ENCODE assay signal across 8 cellular contexts in the genomic region with DNA sequence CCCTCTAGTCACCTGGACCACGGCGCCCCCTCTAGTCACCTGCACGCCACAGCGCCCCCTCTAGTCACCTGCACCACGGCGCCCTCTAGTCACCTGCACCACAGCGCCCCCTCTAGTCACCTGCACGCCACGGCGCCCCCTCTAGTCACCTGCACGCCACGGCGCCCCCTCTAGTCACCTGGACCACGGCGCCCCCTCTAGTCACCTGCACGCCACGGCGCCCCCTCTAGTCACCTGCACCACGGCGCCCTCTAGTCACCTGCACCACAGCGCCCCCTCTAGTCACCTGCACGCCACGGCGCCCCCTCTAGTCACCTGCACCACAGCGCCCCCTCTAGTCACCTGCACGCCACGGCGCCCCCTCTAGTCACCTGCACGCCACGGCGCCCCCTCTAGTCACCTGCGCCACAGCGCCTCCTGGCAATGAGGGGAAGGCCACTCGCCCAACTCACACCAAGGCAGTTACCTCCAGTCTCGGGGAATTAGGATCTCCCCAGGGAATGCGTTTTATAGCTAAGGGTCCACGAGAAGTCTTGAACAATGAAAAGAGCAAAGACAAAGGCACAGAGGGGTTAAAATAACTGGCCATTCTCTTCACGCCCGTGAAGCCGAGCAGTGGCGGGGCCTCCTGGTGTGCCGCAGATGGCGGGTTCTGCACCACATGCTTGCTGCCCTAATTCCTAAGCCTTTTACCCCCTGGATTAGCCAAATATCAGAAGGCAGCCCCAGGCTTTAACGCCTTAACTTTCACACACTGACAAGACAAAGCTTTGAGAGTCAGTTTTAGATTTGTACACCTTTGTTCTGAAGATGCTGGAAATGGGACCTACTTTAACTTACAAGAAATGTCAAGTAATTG. TPM values are rescaled to one million over a fixed set of nuclear protein-coding genes. Genes with fewer than 3 reads are reported as not detected.
DNase-seq lines count a peak whose midpoint lies in the region; ATAC-seq, FAIRE-seq and TF ChIP-seq lines count a peak whose summit lies in the region.
"Not testable (repeated sequence)": the region's sequence is repeated elsewhere in the genome, so short reads cannot be mapped to it uniquely, and the experiment has no call there.

No MANE protein-coding gene starts in this region.

- not testable (repeated sequence) for FAIRE-seq in A549 (lab: Jason Lieb, UNC); H1 (lab: Jason Lieb, UNC)

- not testable (repeated sequence) for H2BK120ac ChIP-seq in H1 (replicated peaks; ENCODE audit: low read depth, low read length)

- peaks cover 34% of the 10 kb centered on the region for H3F3A ChIP-seq in neural progenitor cell (ENCODE audit: low read depth)

- not testable (repeated sequence) for H3K4me3 Mint-ChIP-seq in activated CD4-positive, alpha-beta T cell treated with anti-CD3 and anti-CD28 coated beads for 36 hours; activated naive CD4-positive, alpha-beta T cell treated with anti-CD3 and anti-CD28 coated beads, Interleukin-2, amount 10 ng/mL, durations not matched to agents 7 days and 5 days; neural progenitor cell

- not testable (repeated sequence) for H3K18ac ChIP-seq in H1 (ENCODE audit: extremely low read depth, low read length)

- H3K4me2 ChIP-seq in A549; OCI-LY3 (ENCODE audit: low read length); H1 (ENCODE audit: insufficient read depth in 1 of 2, low read depth in 2 of 2, low read length in 2 of 2); neural progenitor cell: not testable (repeated sequence)

- H3K56ac ChIP-seq in H1 (replicated peaks; ENCODE audit: insufficient read length, low read depth, low read length) = not testable (repeated sequence)

- not testable (repeated sequence) for TF ChIP-seq POLR2A in A549 (IDR thresholded peaks at IDR 0.05; ENCODE audit: low read length); H1 (IDR thresholded peaks at IDR 0.05; ENCODE audit: control extremely low read depth in 1 of 2, low read depth in 2 of 2, low read length in 2 of 2)

- WGBS in A549 (ENCODE audit: missing lambda C conversion rate) = 98% methylated on average over 13 of the region's 44 CpGs
- 95% methylated on average over 16 of the region's 44 CpGs; no CpG with 5 or more reads in 1 of the 2 experiments for whole genome bisulfite sequencing in H1 (ENCODE audit: extremely low coverage in 1 of 2, insufficient coverage in 1 of 2, insufficient read length in 1 of 2, insufficient replicate concordance in 2 of 2, low coverage in 1 of 2, low lambda C conversion rate in 2 of 2, missing lambda C conversion rate in 1 of 2), 2 experiments

- not testable (repeated sequence) for H3K23me2 ChIP-seq in H1 (ENCODE audit: low read depth, low read length)

- not testable (repeated sequence) for DNase-seq in A549 (ENCODE audit: low read depth in 1 of 2, low spot score in 1 of 2); GM06990 (ENCODE audit: extremely low read depth, insufficient read length); HFF-Myc (ENCODE audit: extremely low read depth, low read depth); activated CD4-positive, alpha-beta T cell treated with anti-CD3 and anti-CD28 coated beads for 36 hours; activated naive CD4-positive, alpha-beta T cell treated with anti-CD3 and anti-CD28 coated beads, Interleukin-2, amount 10 ng/mL, durations not matched to agents 7 days and 5 days; H1 (ENCODE audit: low read depth in 1 of 2, low spot score in 2 of 2); neural progenitor cell (ENCODE audit: low spot score)

- not testable (repeated sequence) for H3K27ac ChIP-seq in A549; OCI-LY3 (ENCODE audit: low read length); H1 (ENCODE audit: low read depth, low read length); neural progenitor cell

- not testable (repeated sequence) for H2BK20ac ChIP-seq in H1 (ENCODE audit: low read length)

- not testable (repeated sequence) for TF ChIP-seq RAD21 in A549 (conservative IDR thresholded peaks at IDR 0.05 in 1 of 2, IDR thresholded peaks at IDR 0.05 in 1 of 2); H1 (IDR thresholded peaks at IDR 0.05 in 1 of 2, conservative IDR thresholded peaks at IDR 0.05 in 1 of 2; ENCODE audit: low read depth in 2 of 2, low read length in 2 of 2)

- not testable (repeated sequence) for H2BK12ac ChIP-seq in H1 (ENCODE audit: low read depth, low read length)

- not testable (repeated sequence) for H3K4me1 ChIP-seq in A549; H1 (replicated peaks in 1 of 4; ENCODE audit: control insufficient read depth in 3 of 4, insufficient read depth in 4 of 4, low read length in 3 of 4); neural progenitor cell
- H3K4me1 ChIP-seq in OCI-LY3 (ENCODE audit: low read length) = peaks cover 24% of the 10 kb centered on the region

- not testable (repeated sequence) for H4K8ac ChIP-seq in H1 (ENCODE audit: extremely low read depth, insufficient read depth, low read length)

- not testable (repeated sequence) for H2BK15ac ChIP-seq in H1 (ENCODE audit: low read length)

- not testable (repeated sequence) for H3K23ac ChIP-seq in H1 (ENCODE audit: insufficient read length)

- not testable (repeated sequence) for H2BK5ac ChIP-seq in H1 (ENCODE audit: low read depth, low read length)

- H3K36me3 ChIP-seq in GM06990 (ENCODE audit: control insufficient read depth, insufficient read depth, low read length) (peaks cover 31% of the 10 kb centered on the region), OCI-LY3 (replicated peaks; ENCODE audit: low read depth, low read length) (peaks cover 46% of the 10 kb centered on the region), H1 (ENCODE audit: control insufficient read depth in 2 of 4, insufficient read depth in 4 of 4, low read length in 3 of 4) (peaks cover 45 to 80% (median 62%) of the 10 kb centered on the region in 4 experiments), neural progenitor cell (peaks cover 14% of the 10 kb centered on the region)

- H4K5ac ChIP-seq in H1 (ENCODE audit: insufficient read length, low read depth, low read length) = not testable (repeated sequence)

- H4K91ac ChIP-seq in H1 (replicated peaks; ENCODE audit: insufficient read length, low read length) = not testable (repeated sequence)

- not testable (repeated sequence) for H3K14ac ChIP-seq in H1 (ENCODE audit: insufficient read length)

- H3K4me1 Mint-ChIP-seq in activated CD4-positive, alpha-beta T cell treated with anti-CD3 and anti-CD28 coated beads for 36 hours = peaks cover 76% of the 10 kb centered on the region
- H3K4me1 Mint-ChIP-seq in activated naive CD4-positive, alpha-beta T cell treated with anti-CD3 and anti-CD28 coated beads, Interleukin-2, amount 10 ng/mL, durations not matched to agents 7 days and 5 days = peaks cover 55% of the 10 kb centered on the region
- H3K4me1 Mint-ChIP-seq in neural progenitor cell = not testable (repeated sequence)

- peak; percentile 42; the same call in 2 of the 3 replicates for TF ChIP-seq CTCF in A549 (IDR thresholded peaks at IDR 0.05)
- peak; percentile 43 for TF ChIP-seq CTCF in GM06990 (IDR thresholded peaks at IDR 0.05; ENCODE audit: insufficient read depth, low read length, poor library complexity, severe bottlenecking)
- TF ChIP-seq CTCF in HFF-Myc (IDR thresholded peaks at IDR 0.05; ENCODE audit: low read depth, low read length, missing control alignments) = peak; percentile 17
- peak; percentile 70 for TF ChIP-seq CTCF in OCI-LY3 (IDR thresholded peaks at IDR 0.05; ENCODE audit: low read depth, low read length)
- peak in 2 of 3 experiments; percentile 40 to 71; a peak in 3 of 4 replicates for TF ChIP-seq CTCF in H1 (IDR thresholded peaks at IDR 0.05; ENCODE audit: control extremely low read depth in 1 of 3, insufficient read depth in 1 of 3, low read depth in 1 of 3, low read length in 3 of 3)
- peak; percentile 32 for TF ChIP-seq CTCF in neural progenitor cell (IDR thresholded peaks at IDR 0.05)

- CTCF ChIA-PET in A549 (lab: Yijun Ruan, JAX) = interaction anchor here (0.7 to 3.3 kb wide), 6 partner anchors 9 to 104 kb away, joined by 3 to 11 read pairs (median 4); no protein-coding TSS in a partner anchor
- CTCF ChIA-PET in activated CD4-positive, alpha-beta T cell treated with anti-CD3 and anti-CD28 coated beads for 36 hours (lab: Charles Lee) = interaction anchor here (0.6 to 1.7 kb wide), 14 partner anchors 9 to 543 kb away, joined by 3 to 22 read pairs (median 3); no protein-coding TSS in a partner anchor
- CTCF ChIA-PET in activated naive CD4-positive, alpha-beta T cell treated with anti-CD3 and anti-CD28 coated beads, Interleukin-2, amount 10 ng/mL, durations not matched to agents 7 days and 5 days (lab: Charles Lee) = interaction anchor here (0.9 to 1.5 kb wide), 6 partner anchors 9 to 188 kb away, joined by 3 to 6 read pairs (median 4); no protein-coding TSS in a partner anchor
- CTCF ChIA-PET in H1 (lab: Charles Lee; ENCODE audit: partially characterized antibody) = interaction anchor here (0.6 to 2.2 kb wide), 16 partner anchors 11 to 269 kb away, joined by 3 to 11 read pairs (median 4); no protein-coding TSS in a partner anchor

- H3K4me3 ChIP-seq in A549; GM06990 (replicated peaks; ENCODE audit: low read depth, low read length); HFF-Myc (replicated peaks; ENCODE audit: low read depth, low read length); OCI-LY3 (ENCODE audit: low read length); neural progenitor cell: not testable (repeated sequence)
- peak overlapping the region in 1 of 4 experiments; percentile 19; a peak in 2 of 8 replicates for H3K4me3 ChIP-seq in H1 (ENCODE audit: extremely low read depth in 1 of 4, insufficient read depth in 2 of 4, low read depth in 3 of 4, low read length in 4 of 4)

- H3K9me3 ChIP-seq in A549; OCI-LY3 (ENCODE audit: insufficient read depth, low read length); neural progenitor cell (ENCODE audit: low read depth): not testable (repeated sequence)
- peaks cover 14 to 15% of the 10 kb centered on the region in 2 experiments for H3K9me3 ChIP-seq in H1 (ENCODE audit: insufficient read depth in 2 of 2, low read depth in 1 of 2, low read length in 1 of 2)

- not testable (repeated sequence) for H2AK5ac ChIP-seq in H1 (ENCODE audit: low read depth, low read length)

- H3K36me3 Mint-ChIP-seq in activated CD4-positive, alpha-beta T cell treated with anti-CD3 and anti-CD28 coated beads for 36 hours (ENCODE audit: low read depth) = peaks cover 83% of the 10 kb centered on the region
- peaks cover 61% of the 10 kb centered on the region for H3K36me3 Mint-ChIP-seq in activated naive CD4-positive, alpha-beta T cell treated with anti-CD3 and anti-CD28 coated beads, Interleukin-2, amount 10 ng/mL, durations not matched to agents 7 days and 5 days
- H3K36me3 Mint-ChIP-seq in neural progenitor cell = peaks cover 48% of the 10 kb centered on the region

- intact Hi-C loops in activated CD4-positive, alpha-beta T cell treated with anti-CD3 and anti-CD28 coated beads for 36 hours (cut with DNase I, micrococcal nuclease) = loop anchor here in 1 of 2 experiments (2.0 kb wide), 1 partner anchor 543 kb away; no protein-coding TSS in a partner anchor

- not testable (repeated sequence) for H2AFZ ChIP-seq in OCI-LY3 (ENCODE audit: low read depth, low read length); H1 (ENCODE audit: low read length); neural progenitor cell (replicated peaks)

- not testable (repeated sequence) for H3K4ac ChIP-seq in H1 (replicated peaks; ENCODE audit: insufficient read length, low read depth, low read length)

- not testable (repeated sequence) for H3K27me3 Mint-ChIP-seq in activated CD4-positive, alpha-beta T cell treated with anti-CD3 and anti-CD28 coated beads for 36 hours; activated naive CD4-positive, alpha-beta T cell treated with anti-CD3 and anti-CD28 coated beads, Interleukin-2, amount 10 ng/mL, durations not matched to agents 7 days and 5 days; neural progenitor cell (ENCODE audit: insufficient read depth, low read depth)

- H3K79me2 ChIP-seq in OCI-LY3 (ENCODE audit: low read length) (peaks cover 53% of the 10 kb centered on the region), H1 (ENCODE audit: control insufficient read depth in 1 of 2, insufficient read depth in 2 of 2, low read length in 2 of 2) (peaks cover 2 to 28% of the 10 kb centered on the region in 2 experiments; a peak in 3 of 4 replicates), neural progenitor cell (ENCODE audit: low read depth) (peaks cover 43% of the 10 kb centered on the region)

- POLR2A ChIA-PET in A549 (lab: Yijun Ruan, JAX) = not testable (repeated sequence)
- POLR2A ChIA-PET in activated CD4-positive, alpha-beta T cell treated with anti-CD3 and anti-CD28 coated beads for 36 hours (lab: Charles Lee) = interaction anchor here (1.4 kb wide), 1 partner anchor 19 kb away, joined by 4 read pairs; no protein-coding TSS in a partner anchor
- POLR2A ChIA-PET in H1 (lab: Charles Lee; ENCODE audit: partially characterized antibody) = interaction anchor here (2.0 to 5.1 kb wide), 3 partner anchors 8 to 20 kb away, joined by 10 to 23 read pairs (median 13); a partner anchor contains a TSS

- not testable (repeated sequence) for TF ChIP-seq EP300 in A549 (IDR thresholded peaks at IDR 0.05); H1 (IDR thresholded peaks at IDR 0.05; ENCODE audit: borderline replicate concordance in 1 of 2, low read depth in 2 of 2, low read length in 2 of 2)

- not testable (repeated sequence) for ATAC-seq in A549; activated CD4-positive, alpha-beta T cell treated with anti-CD3 and anti-CD28 coated beads for 36 hours

- not testable (repeated sequence) for H3K27me3 ChIP-seq in GM06990 (replicated peaks; ENCODE audit: control insufficient read depth, insufficient read depth, low read length); OCI-LY3 (ENCODE audit: low read depth, low read length); H1 (replicated peaks in 1 of 4; ENCODE audit: control insufficient read depth in 3 of 4, extremely low read depth in 1 of 4, insufficient read depth in 3 of 4, low read length in 3 of 4); neural progenitor cell

- H4K20me1 ChIP-seq in OCI-LY3 (ENCODE audit: insufficient read depth, low read length) = peaks cover 48% of the 10 kb centered on the region
- H4K20me1 ChIP-seq in H1 (replicated peaks in 1 of 2; ENCODE audit: control insufficient read depth in 1 of 2, insufficient read depth in 2 of 2, low read length in 2 of 2); neural progenitor cell (ENCODE audit: low read depth): not testable (repeated sequence)

- H3K27ac Mint-ChIP-seq in activated CD4-positive, alpha-beta T cell treated with anti-CD3 and anti-CD28 coated beads for 36 hours = peak overlapping the region; percentile 74
- H3K27ac Mint-ChIP-seq in activated naive CD4-positive, alpha-beta T cell treated with anti-CD3 and anti-CD28 coated beads, Interleukin-2, amount 10 ng/mL, durations not matched to agents 7 days and 5 days = peak overlapping the region; percentile 79
- not testable (repeated sequence) for H3K27ac Mint-ChIP-seq in neural progenitor cell

- H3K79me1 ChIP-seq in H1 (ENCODE audit: low read depth, low read length) = not testable (repeated sequence)

- not testable (repeated sequence) for H3K9ac ChIP-seq in OCI-LY3 (ENCODE audit: low read length); H1 (replicated peaks in 1 of 4; ENCODE audit: extremely low read depth in 1 of 4, low read depth in 3 of 4, low read length in 3 of 4); neural progenitor cell

- not testable (repeated sequence) for H3K9me3 Mint-ChIP-seq in activated CD4-positive, alpha-beta T cell treated with anti-CD3 and anti-CD28 coated beads for 36 hours (ENCODE audit: low read depth); activated naive CD4-positive, alpha-beta T cell treated with anti-CD3 and anti-CD28 coated beads, Interleukin-2, amount 10 ng/mL, durations not matched to agents 7 days and 5 days; neural progenitor cell

RNA-seq across cellular contexts. Expression of a gene that starts 7.8 kb away (rescaled TPM):
- polyA plus RNA-seq in A549 (2011; rRNA removed) (16.2 and 18.9 TPM in 2 replicates), A549 (2017; fragmentation: RNase III; extraction: RNeasy Plus Mini Kit Qiagen cat#74134 plus additional on column Dnase treatment) (29.3 to 31.1 TPM (median 30.2 TPM) in 3 replicates), H1 (2011; rRNA removed) (8.6 TPM in 2 replicates)
- polyA plus RNA-seq in A549 (2012; cell fraction: cytosol; rRNA removed) = 10.8 and 12.0 TPM in 2 replicates
- polyA plus RNA-seq in A549 (2012; cell fraction: nucleus; rRNA removed) = 12.6 and 15.9 TPM in 2 replicates
- 11.2 and 15.6 TPM in 2 replicates for polyA minus RNA-seq in A549 (2011; rRNA and poly(A)+ RNA removed)
- 100 to 1,000 TPM in 1 of 2 experiments, 10 to 100 TPM in 1; 86.8 to 106 TPM for total RNA-seq in activated CD4-positive, alpha-beta T cell treated with anti-CD3 and anti-CD28 coated beads for 36 hours
- 44.4 and 45.3 TPM in 2 replicates for total RNA-seq in H1 (2021; fragmentation: NEBNext Ultra II Directional; extraction: Animal tissue kit (Norgen Biotek cat#: 25700))
- 9.5 TPM for polyA plus RNA-seq in H1 (2011; cell fraction: cytosol; rRNA removed)
- polyA plus RNA-seq in H1 (2011; cell fraction: nucleus; rRNA removed) = 13.1 TPM
- polyA plus RNA-seq in H1 (2012, experiment 1 of 2) = 32.1 to 38.1 TPM (median 36.6 TPM) in 4 replicates
- polyA plus RNA-seq in H1 (2012, experiment 2 of 2) = 15.3 TPM
- polyA plus RNA-seq in H1 (2013, experiment 1 of 2) = 44.3 TPM
- 41.2 TPM for polyA plus RNA-seq in H1 (2013, experiment 2 of 2)
- 8.9 and 9.4 TPM in 2 replicates for polyA minus RNA-seq in H1 (2011; rRNA and poly(A)+ RNA removed)
- 19.7 TPM for polyA minus RNA-seq in H1 (2011; cell fraction: cytosol; rRNA and poly(A)+ RNA removed)
- polyA minus RNA-seq in H1 (2011; cell fraction: nucleus; rRNA and poly(A)+ RNA removed) = 17.3 TPM
- 16.8 and 22.0 TPM in 2 replicates for total RNA-seq in neural progenitor cell (ENCODE audit: low replicate concordance)

RNA-seq across cellular contexts. Expression of a gene that starts 8.0 kb away (rescaled TPM):
- polyA plus RNA-seq in A549 (2011; rRNA removed) (0.76 and 1.1 TPM in 2 replicates), A549 (2017; fragmentation: RNase III; extraction: RNeasy Plus Mini Kit Qiagen cat#74134 plus additional on column Dnase treatment) (0.96 to 1.3 TPM (median 1.00 TPM) in 3 replicates), H1 (2011; rRNA removed) (0.69 and 0.77 TPM in 2 replicates)
- 0.66 and 0.73 TPM in 2 replicates for polyA plus RNA-seq in A549 (2012; cell fraction: cytosol; rRNA removed)
- 0.52 and 0.61 TPM in 2 replicates for polyA plus RNA-seq in A549 (2012; cell fraction: nucleus; rRNA removed)
- polyA minus RNA-seq in A549 (2011; rRNA and poly(A)+ RNA removed) = 0.25 and 0.63 TPM in 2 replicates
- 1 to 10 TPM; 2.4 to 2.5 TPM for total RNA-seq in activated CD4-positive, alpha-beta T cell treated with anti-CD3 and anti-CD28 coated beads for 36 hours
- total RNA-seq in H1 (2021; fragmentation: NEBNext Ultra II Directional; extraction: Animal tissue kit (Norgen Biotek cat#: 25700)) = 1.8 and 2.1 TPM in 2 replicates
- 1.2 TPM for polyA plus RNA-seq in H1 (2011; cell fraction: cytosol; rRNA removed)
- polyA plus RNA-seq in H1 (2011; cell fraction: nucleus; rRNA removed) = 1.0 TPM
- polyA plus RNA-seq in H1 (2012, experiment 1 of 2) = 0.85 to 1.4 TPM (median 1.1 TPM) in 4 replicates
- 0.50 TPM for polyA plus RNA-seq in H1 (2012, experiment 2 of 2)
- 1.6 TPM for polyA plus RNA-seq in H1 (2013, experiment 1 of 2)
- 1.4 TPM for polyA plus RNA-seq in H1 (2013, experiment 2 of 2)
- 1.1 TPM in 2 replicates for polyA minus RNA-seq in H1 (2011; rRNA and poly(A)+ RNA removed)
- polyA minus RNA-seq in H1 (2011; cell fraction: cytosol; rRNA and poly(A)+ RNA removed) = 0.73 TPM
- polyA minus RNA-seq in H1 (2011; cell fraction: nucleus; rRNA and poly(A)+ RNA removed) = 1.9 TPM
- total RNA-seq in neural progenitor cell (ENCODE audit: low replicate concordance) = 1.3 and 3.2 TPM in 2 replicates

Comparison
In these comparisons a context has a peak if more than half of its experiments do, and no peak if none do; other contexts are left out.
1. CTCF ChIP-seq: peak in every context shown above with its lines; median percentile 70 in OCI-LY3; 56 in H1; 43 in GM06990; 42 in A549; 32 in neural progenitor cell; 17 in HFF-Myc.